Comparison of ENCODE assay signal across 16 cellular contexts in the genomic region with DNA sequence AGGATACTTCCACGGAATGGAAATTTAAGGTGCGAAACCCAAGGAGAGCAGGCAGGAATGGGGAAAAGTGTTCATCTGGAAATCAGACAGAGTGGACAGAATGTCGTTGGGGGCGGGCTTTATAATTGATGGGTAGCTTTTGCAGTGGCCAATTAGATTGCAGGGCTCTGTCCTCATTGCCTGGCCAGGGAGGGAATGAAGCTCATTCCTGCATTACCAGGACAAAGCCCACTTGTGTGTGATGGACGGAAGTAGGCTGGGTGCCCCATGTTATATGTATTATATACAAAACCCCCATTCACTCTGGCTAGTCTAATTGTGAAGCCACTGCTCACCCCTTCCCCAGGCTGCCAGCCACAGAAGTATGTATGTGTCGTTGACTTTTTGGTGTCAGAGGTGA. TPM values are rescaled to one million over a fixed set of nuclear protein-coding genes. Genes with fewer than 3 reads are reported as not detected.
DNase-seq lines count a peak whose midpoint lies in the region; ATAC-seq and TF ChIP-seq lines count a peak whose summit lies in the region.
"Had no signal": no experiment of that assay in that cellular context is flagged by ENCODE, and none has a peak within 500 bp of the region (broad histone marks: within the 10 kb centered on the region; RNA-seq: fewer than 3 reads in every experiment).

No MANE protein-coding gene starts in this region.

- intact Hi-C loops in natural killer cell (cut with micrococcal nuclease) = no loop called here

- H3K4me3 Mint-ChIP-seq in natural killer cell = peak overlapping the region; percentile 47
- H3K4me3 Mint-ChIP-seq: activated CD4-positive, alpha-beta memory T cell treated with anti-CD3 and anti-CD28 coated beads, Interleukin-2, amount 10 ng/mL, durations not matched to agents 7 days and 5 days; activated naive CD8-positive, alpha-beta T cell treated with anti-CD3 and anti-CD28 coated beads, Interleukin-2, amount 10 ng/mL, durations not matched to agents 7 days and 5 days; activated T-helper 1 cell treated with anti-CD3 and anti-CD28 coated beads, Interleukin-12 subunit alpha, Interleukin-12 subunit beta, Interleukin-2, Interleukin-4 antibody, amounts not matched to agents 30 ng/mL and 10 ng/mL and 1 ng/mL, durations not matched to agents 14 hours and 24 hours and 36 hours had no signal

- DNase-seq in SK-N-DZ (ENCODE audit: low spot score) = peak; percentile 41
- DNase-seq in epidermal melanocyte (ENCODE audit: insufficient read length, low spot score) = peak; percentile 60
- DNase-seq in natural killer cell = no peak
- peak in 40 of 49 donors; percentile 22 to 83 (median 56) for DNase-seq in substantia nigra (lab: John Stamatoyannopoulos, UW)
- DNase-seq in NCI-H2107 (lab: John Stamatoyannopoulos, UW) = no peak
- DNase-seq in NCI-H2081 treated with DMSO at 0.1 percent for 48 hours (lab: John Stamatoyannopoulos, UW) = no peak
- DNase-seq: activated CD4-positive, alpha-beta memory T cell treated with anti-CD3 and anti-CD28 coated beads, Interleukin-2, amount 10 ng/mL, durations not matched to agents 7 days and 5 days; activated naive CD8-positive, alpha-beta T cell treated with anti-CD3 and anti-CD28 coated beads, Interleukin-2, amount 10 ng/mL, durations not matched to agents 7 days and 5 days; EL; MV-4-11; NCI-H2029; NCI-H526; SHP77 treated with DMSO at 0.1 percent for 48 hours; T-helper 2 cell had no signal

- TF ChIP-seq CTCF in natural killer cell (IDR thresholded peaks at IDR 0.05) = no peak

- no peaks in the 10 kb centered on the region for H3K36me3 Mint-ChIP-seq in natural killer cell

- ATAC-seq in natural killer cell (peak in 1 of 3 donors; percentile 55), HG02678 (IDR thresholded peaks at IDR 0.05; ENCODE audit: unreplicated experiment) (no peak)

- H3K4me1 Mint-ChIP-seq in natural killer cell = peaks cover 43 to 53% of the 10 kb centered on the region in 2 donors

- H3K27ac Mint-ChIP-seq in natural killer cell = peak overlapping the region; percentile 39 to 51
- H3K27ac Mint-ChIP-seq: activated CD4-positive, alpha-beta memory T cell treated with anti-CD3 and anti-CD28 coated beads, Interleukin-2, amount 10 ng/mL, durations not matched to agents 7 days and 5 days; activated naive CD8-positive, alpha-beta T cell treated with anti-CD3 and anti-CD28 coated beads, Interleukin-2, amount 10 ng/mL, durations not matched to agents 7 days and 5 days; activated T-helper 1 cell treated with anti-CD3 and anti-CD28 coated beads, Interleukin-12 subunit alpha, Interleukin-12 subunit beta, Interleukin-2, Interleukin-4 antibody, amounts not matched to agents 30 ng/mL and 10 ng/mL and 1 ng/mL, durations not matched to agents 14 hours and 24 hours and 36 hours had no signal

- H3K27ac ChIP-seq in substantia nigra (ENCODE audit: low read depth, low read length, poor library complexity, severe bottlenecking) = peak overlapping the region; percentile 75

- H3K9me3 Mint-ChIP-seq in natural killer cell = no peaks in the 10 kb centered on the region
- H3K9me3 Mint-ChIP-seq: activated CD4-positive, alpha-beta memory T cell treated with anti-CD3 and anti-CD28 coated beads, Interleukin-2, amount 10 ng/mL, durations not matched to agents 7 days and 5 days; activated naive CD8-positive, alpha-beta T cell treated with anti-CD3 and anti-CD28 coated beads, Interleukin-2, amount 10 ng/mL, durations not matched to agents 7 days and 5 days; activated T-helper 1 cell treated with anti-CD3 and anti-CD28 coated beads, Interleukin-12 subunit alpha, Interleukin-12 subunit beta, Interleukin-2, Interleukin-4 antibody, amounts not matched to agents 30 ng/mL and 10 ng/mL and 1 ng/mL, durations not matched to agents 14 hours and 24 hours and 36 hours had no signal

- H3K27me3 Mint-ChIP-seq in natural killer cell (ENCODE audit: low read depth in 2 of 2) = no peaks in the 10 kb centered on the region
- H3K27me3 Mint-ChIP-seq: activated CD4-positive, alpha-beta memory T cell treated with anti-CD3 and anti-CD28 coated beads, Interleukin-2, amount 10 ng/mL, durations not matched to agents 7 days and 5 days; activated naive CD8-positive, alpha-beta T cell treated with anti-CD3 and anti-CD28 coated beads, Interleukin-2, amount 10 ng/mL, durations not matched to agents 7 days and 5 days had no signal

RNA-seq across cellular contexts. Expression of gene ZNF664, which starts 23.6 kb away (rescaled TPM):
- polyA plus RNA-seq in SK-N-DZ (2014; cell fraction: cytosol; rRNA removed) = 152 and 158 TPM in 2 replicates
- 93.4 and 537 TPM in 2 replicates for polyA plus RNA-seq in SK-N-DZ (2014; cell fraction: nucleus; rRNA removed)
- 10 to 100 TPM; 36.0 to 47.3 (median 46.9) TPM for total RNA-seq in natural killer cell

RNA-seq across cellular contexts. Expression of gene CCDC92, which starts 23.9 kb away (rescaled TPM):
- polyA plus RNA-seq in SK-N-DZ (2014; cell fraction: cytosol; rRNA removed) = 14.0 and 15.3 TPM in 2 replicates
- polyA plus RNA-seq in SK-N-DZ (2014; cell fraction: nucleus; rRNA removed) = 14.5 and 22.4 TPM in 2 replicates
- 10 to 100 TPM; 37.6 to 42.4 (median 39.1) TPM for total RNA-seq in natural killer cell

Comparison
In these comparisons a context has a peak if more than half of its experiments do, and no peak if none do; other contexts are left out.
1. DNase-seq: peak in SK-N-DZ (single experiment), epidermal melanocyte (single experiment) and substantia nigra (40 of 49); none in natural killer cell (single experiment), NCI-H2107 (single experiment) and NCI-H2081 treated with DMSO at 0.1 percent for 48 hours (single experiment).